1 cellular context compared by ENCODE assay signal in the genomic region with DNA sequence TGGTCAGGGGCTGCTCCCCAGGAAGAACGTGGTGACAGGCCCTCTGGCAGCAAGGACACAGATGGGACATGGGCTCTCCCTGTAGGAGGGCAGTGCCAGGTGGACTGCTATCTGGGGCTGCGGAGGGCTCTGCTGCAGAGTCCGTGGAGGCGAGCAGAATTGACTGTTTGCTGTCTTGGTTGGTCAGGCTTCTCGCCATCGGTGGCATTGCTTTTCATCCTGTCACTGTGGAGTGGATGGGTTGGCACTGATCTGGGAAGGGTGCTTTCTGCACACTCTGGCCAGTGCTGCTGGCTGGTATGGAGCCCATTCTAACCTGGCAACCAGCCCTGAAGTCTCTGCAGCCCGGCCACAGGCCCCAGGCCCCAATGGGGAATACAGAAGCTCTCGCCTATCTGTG.
TF ChIP-seq lines count a peak whose summit lies in the region.

No MANE protein-coding gene starts in this region.

TF ChIP-seq in H1, 55 proteins besides CTCF, POLR2A, EP300 and RAD21:
- no peak for TF ChIP-seq SP2 (IDR thresholded peaks at IDR 0.05; ENCODE audit: low read length)
- no peak for TF ChIP-seq TCF12 (IDR thresholded peaks at IDR 0.05; ENCODE audit: low read depth, low read length)
- TF ChIP-seq SRF (IDR thresholded peaks at IDR 0.05; ENCODE audit: low read depth, low read length): no peak
- no peak for TF ChIP-seq TAF1 (IDR thresholded peaks at IDR 0.05; ENCODE audit: low read depth, low read length)
- TF ChIP-seq PHF8 (conservative IDR thresholded peaks at IDR 0.05; ENCODE audit: low read depth, low read length): no peak
- no peak for TF ChIP-seq BRCA1 (IDR thresholded peaks at IDR 0.05; ENCODE audit: low read depth, low read length)
- no peak for TF ChIP-seq CREB1 (IDR thresholded peaks at IDR 0.05)
- TF ChIP-seq ASH2L (IDR thresholded peaks at IDR 0.05; ENCODE audit: low read length): no peak
